ENCODE assay signal across 32 cellular contexts in genomic region chr7:31049001-31049765, GRCh38. TPM values are rescaled to one million over a fixed set of nuclear protein-coding genes. Genes with fewer than 3 reads are reported as not detected.
"Had no signal": no experiment of that assay in that cellular context is flagged by ENCODE, and none has a peak within 500 bp of the region (broad histone marks: within the 10 kb centered on the region; RNA-seq: fewer than 3 reads in every experiment).

No MANE protein-coding gene starts in this region.

- H3K36me3 ChIP-seq: cardiac muscle cell, colonic mucosa, gastrocnemius medialis, left ventricle myocardium inferior, neutrophil, ovary, transverse colon had no signal

- H3K9me3 ChIP-seq: colonic mucosa, gastrocnemius medialis, left ventricle myocardium inferior, mucosa of descending colon, neutrophil, ovary, testis, transverse colon had no signal

- H3K27me3 ChIP-seq: ovary, testis had no signal

- DNase-seq: activated CD4-positive, alpha-beta T cell treated with anti-CD3 and anti-CD28 coated beads for 4 hours; activated CD4-positive, alpha-beta T cell treated with anti-CD3 and anti-CD28 coated beads, Interleukin-2, amount 50 U/mL, for 4 hours; activated effector memory CD4-positive, alpha-beta T cell treated with Interleukin-2 at 50 U/mL for 16 hours; activated naive CD4-positive, alpha-beta T cell treated with Interleukin-2 at 50 U/mL for 16 hours; anterior cingulate cortex; cerebellar nuclear complex; colonic mucosa; effector CD8-positive, alpha-beta T cell; gastrocnemius medialis; glutamatergic neuron; left ventricle myocardium inferior; mucosa of descending colon; ovary; retina; stimulated activated CD4-positive, alpha-beta T cell treated with anti-CD3 and anti-CD28 coated beads, Interleukin-12 subunit alpha, Interleukin-12 subunit beta, amount 100 ng/mL, for 4 hours; stimulated activated CD4-positive, alpha-beta T cell treated with anti-CD3 and anti-CD28 coated beads, Interleukin-4, amount 100 ng/mL, for 1 hour; stimulated activated naive CD8-positive, alpha-beta T cell treated with anti-CD3 and anti-CD28 coated beads, Interleukin-15, Interleukin-2, amounts not matched to agents 100 U/mL and 50 U/mL, for 24 hours; T-helper 9 cell; testis; transverse colon had no signal

- H3K4me1 ChIP-seq: colonic mucosa, testis had no signal

- H3K27ac ChIP-seq: cardiac muscle cell, colonic mucosa, gastrocnemius medialis, left ventricle myocardium inferior, neutrophil, ovary, skin epidermis, testis, transverse colon, VCaP had no signal

- H3K4me3 ChIP-seq: cardiac muscle cell, colonic mucosa, gastrocnemius medialis, left ventricle myocardium inferior, mucosa of descending colon, ovary, skin epidermis, testis, transverse colon had no signal

- FAIRE-seq: islet of Langerhans, TTC549 had no signal

- ATAC-seq: gastrocnemius medialis; mucosa of descending colon; natural killer cell treated with Interleukin-12 subunit alpha and Interleukin-12 subunit beta and Interleukin-15 and Interleukin-18, amount 100 ng/mL, for 72 hours; sciatic nerve; stimulated activated naive CD8-positive, alpha-beta T cell treated with anti-CD3 and anti-CD28 coated beads, Interleukin-15, Interleukin-2, amounts not matched to agents 100 U/mL and 50 U/mL, for 24 hours had no signal

RNA-seq across cellular contexts. Expression of gene ADCYAP1R1, which starts 2.9 kb away (rescaled TPM):
- total RNA-seq: epithelial cell of proximal tubule; lung microvascular endothelial cell; myocyte; natural killer cell treated with Interleukin-12 subunit alpha and Interleukin-12 subunit beta and Interleukin-15 and Interleukin-18, amount 100 ng/mL, for 72 hours; progenitor cell of endocrine pancreas had no signal
